Comparison of ENCODE assay signal across 8 cellular contexts in the genomic region with DNA sequence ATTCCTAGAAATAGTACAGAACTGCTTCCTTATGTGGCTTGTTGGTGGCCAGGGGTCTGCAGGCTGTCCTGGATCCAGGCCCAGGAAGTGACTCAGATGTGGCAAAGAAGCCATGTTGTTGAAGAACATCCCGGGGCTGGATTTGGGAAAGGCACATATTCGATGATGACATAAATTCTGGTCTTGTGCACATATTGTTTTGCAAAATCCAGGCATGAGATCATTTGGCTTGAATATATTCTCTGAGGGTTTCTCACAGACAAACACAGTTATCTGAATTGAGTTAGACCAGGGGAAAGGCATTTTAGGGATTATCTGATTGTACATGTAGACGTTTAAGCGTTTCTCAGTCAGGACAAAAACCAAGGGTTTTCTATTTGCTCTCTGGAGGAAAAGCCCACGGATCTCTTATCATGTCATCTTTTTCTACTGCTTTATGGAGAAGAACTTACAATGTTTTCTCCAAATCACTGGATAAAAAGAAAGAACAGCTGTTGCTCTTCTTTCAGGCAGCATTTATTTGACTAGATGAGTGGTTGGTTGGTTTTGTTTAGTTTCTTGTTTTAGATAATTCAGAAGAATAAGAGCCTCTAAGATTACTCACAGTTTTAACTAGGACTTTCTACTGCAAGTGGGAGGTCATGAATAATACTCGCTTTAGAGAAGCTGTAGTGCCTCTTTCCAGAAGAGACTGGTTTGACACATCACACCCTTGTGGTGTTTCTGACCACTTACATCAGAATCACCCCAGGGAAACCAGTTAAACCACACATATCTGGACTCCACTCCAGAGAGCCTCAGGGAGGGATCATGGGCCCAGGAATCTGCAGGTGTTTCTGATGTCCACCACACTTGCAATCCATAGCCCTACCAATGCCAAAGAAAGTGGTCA. TPM values are rescaled to one million over a fixed set of nuclear protein-coding genes. Genes with fewer than 3 reads are reported as not detected.
DNase-seq lines count a peak whose midpoint lies in the region; ATAC-seq and TF ChIP-seq lines count a peak whose summit lies in the region.

No MANE protein-coding gene starts in this region.

- H3K36me3 ChIP-seq in PC-3 (ENCODE audit: low read depth, low read length) (no peaks in the 10 kb centered on the region), stomach (no peaks in the 10 kb centered on the region)

- H3K4me2 ChIP-seq in PC-3 (ENCODE audit: low read length), result peak overlapping the region; percentile 67

- H3K4me3 ChIP-seq in PC-3 (ENCODE audit: low read length), result no peak overlapping the region
- no peak overlapping the region for H3K4me3 ChIP-seq in stomach

- BruUV-seq in PC-3 (replicated peaks; lab: Mats Ljungman, UMichigan), result no TSS peak

- TF ChIP-seq CTCF in PC-3 (conservative IDR thresholded peaks at IDR 0.05; ENCODE audit: low read depth, low read length) (no peak; the same call in 1 of the 2 replicates), stomach (IDR thresholded peaks at IDR 0.05) (no peak), progenitor cell of endocrine pancreas (IDR thresholded peaks at IDR 0.05; ENCODE audit: unreplicated experiment) (no peak)

- H3K27me3 ChIP-seq in PC-3 (ENCODE audit: low read length) (no peaks in the 10 kb centered on the region), stomach (no peaks in the 10 kb centered on the region)

- TF ChIP-seq EP300 in stomach (IDR thresholded peaks at IDR 0.05), result no peak

- POLR2A ChIA-PET in PC-3 (lab: Charles Lee; ENCODE audit: unreplicated experiment), result interaction anchor here (0.6 kb wide), 2 partner anchors 33 to 206 kb away, joined by 4 to 6 read pairs; no protein-coding TSS in a partner anchor

- H3K27me3 Mint-ChIP-seq in progenitor cell of endocrine pancreas, result peaks cover 17% of the 10 kb centered on the region

- peaks cover 13% of the 10 kb centered on the region for H3K9me3 Mint-ChIP-seq in progenitor cell of endocrine pancreas (ENCODE audit: low read depth)

- H3K27ac Mint-ChIP-seq in progenitor cell of endocrine pancreas, result no peak overlapping the region

- ATAC-seq in GM18870 (IDR thresholded peaks at IDR 0.05; ENCODE audit: unreplicated experiment) (peak; percentile 53), PC-3 (peak; percentile 89), left lobe of liver (no peak)

- no peak overlapping the region for H3K4me3 Mint-ChIP-seq in progenitor cell of endocrine pancreas (ENCODE audit: low read depth)

- H2AFZ ChIP-seq in PC-3 (ENCODE audit: low read length), result no peak overlapping the region

- CTCF ChIA-PET in PC-3 (lab: Charles Lee), result no interaction called here

- DNase-seq in PC-3 (peak; percentile 85), fibroblast of the conjunctiva (ENCODE audit: low read depth) (peak; percentile 97), stomach (no peak), progenitor cell of endocrine pancreas (ENCODE audit: low spot score, unreplicated experiment) (no peak), left lobe of liver (ENCODE audit: low spot score) (no peak), NCI-H187 (lab: John Stamatoyannopoulos, UW) (no peak), NCI-H2227 (lab: John Stamatoyannopoulos, UW; ENCODE audit: unreplicated experiment) (no peak)

- peaks cover 1% of the 10 kb centered on the region for H3K4me1 Mint-ChIP-seq in progenitor cell of endocrine pancreas (ENCODE audit: low read depth)

- H3K4me1 ChIP-seq in PC-3 (ENCODE audit: insufficient read depth, low read length) (peaks cover 25% of the 10 kb centered on the region), stomach (peaks cover 0 to 9% (median 7%) of the 10 kb centered on the region in 4 donors)

- no peaks in the 10 kb centered on the region for H3K9me2 ChIP-seq in PC-3 (replicated peaks; ENCODE audit: low read length)

- peak overlapping the region; percentile 89 for H3K27ac ChIP-seq in PC-3 (ENCODE audit: low read length)
- peak overlapping the region in 4 of 5 donors; percentile 25 to 76 (median 60) for H3K27ac ChIP-seq in stomach

- no peaks in the 10 kb centered on the region for H4K20me1 ChIP-seq in PC-3 (ENCODE audit: low read length)

- peak overlapping the region; percentile 35; the same call in 1 of the 2 replicates for H3K9ac ChIP-seq in PC-3 (ENCODE audit: low read length)

- peaks cover 4% of the 10 kb centered on the region for H3F3A ChIP-seq in PC-3 (ENCODE audit: low read length, unreplicated experiment)

- intact Hi-C loops in PC-3 (cut with micrococcal nuclease), result no loop called here
- intact Hi-C loops in stomach (cut with DNase I; ENCODE audit: low total_unique reads), result no loop called here

- H3K79me2 ChIP-seq in PC-3 (ENCODE audit: low read length), result no peaks in the 10 kb centered on the region

- 52 to 60% (median 56%) methylated on average over 6 of the region's 6 CpGs for WGBS in stomach, 5 donors

- peaks cover under 1% of the 10 kb centered on the region for H3K36me3 Mint-ChIP-seq in progenitor cell of endocrine pancreas (ENCODE audit: insufficient read depth)

- H3K9me3 ChIP-seq in PC-3 (ENCODE audit: low read length) (no peaks in the 10 kb centered on the region), stomach (no peaks in the 10 kb centered on the region)

- TF ChIP-seq POLR2A in stomach (IDR thresholded peaks at IDR 0.05), result no peak

RNA-seq across cellular contexts. Expression of gene LHFPL2, which starts 29.5 kb away (rescaled TPM):
- total RNA-seq in PC-3 (2014; rRNA removed) (19.4 and 21.7 TPM in 2 replicates), stomach (10 to 100 TPM; 20.5 to 53.6 (median 28.7) TPM), progenitor cell of endocrine pancreas (15.0 and 18.3 TPM in 2 replicates), left lobe of liver (2.4 TPM)
- polyA plus RNA-seq in stomach, result 1 to 10 TPM; 3.7 to 9.8 (median 7.3) TPM

Comparison
In these comparisons a context has a peak if more than half of its experiments do, and no peak if none do; other contexts are left out.
1. DNase-seq: peak in PC-3 (single experiment) and fibroblast of the conjunctiva (single experiment); none in stomach (single experiment), progenitor cell of endocrine pancreas (single experiment), left lobe of liver (single experiment), NCI-H187 (0 of 2) and NCI-H2227 (single experiment).